In genomic region chr3:126313580-126314304, GRCh38 we compare ENCODE assay signal across 2 cellular contexts.
TF ChIP-seq lines count a peak whose summit lies in the region.

No MANE protein-coding gene starts in this region.

TF ChIP-seq in IMR-90, 13 proteins besides CTCF, POLR2A, EP300 and RAD21:
- TF ChIP-seq NFE2L2 (IDR thresholded peaks at IDR 0.05; ENCODE audit: low read depth, low read length), result no peak
- TF ChIP-seq MAFK (IDR thresholded peaks at IDR 0.05; ENCODE audit: low read depth, low read length), result no peak
- no peak for TF ChIP-seq BHLHE40 (IDR thresholded peaks at IDR 0.05; ENCODE audit: low read depth, low read length)

TF ChIP-seq in K562, 482 proteins besides CTCF, POLR2A, EP300 and RAD21:
- TF ChIP-seq ARID1B (IDR thresholded peaks at IDR 0.05) (no peak), ZBTB34 (CRISPR knock-in tag; IDR thresholded peaks at IDR 0.05) (no peak), NFIC (IDR thresholded peaks at IDR 0.05) (peak; percentile 75), ZNF318 (IDR thresholded peaks at IDR 0.05; ENCODE audit: borderline replicate concordance in 1 of 2, low read depth in 1 of 2) (no peak), WHSC1 (IDR thresholded peaks at IDR 0.05; ENCODE audit: low read length) (no peak), SAFB (IDR thresholded peaks at IDR 0.05; ENCODE audit: borderline replicate concordance, low read depth, low read length) (no peak), NFIX (CRISPR knock-in tag; IDR thresholded peaks at IDR 0.05; ENCODE audit: low read depth) (peak; percentile 46; the same call in 1 of the 2 replicates), MIER1 (IDR thresholded peaks at IDR 0.05; ENCODE audit: low read depth) (no peak), HES1 (IDR thresholded peaks at IDR 0.05; ENCODE audit: low read depth) (no peak), ZBTB40 (IDR thresholded peaks at IDR 0.05) (peak; percentile 88), ZBTB40 (CRISPR knock-in tag; IDR thresholded peaks at IDR 0.05) (peak; percentile 78), POLR2AphosphoS5 (IDR thresholded peaks at IDR 0.05; ENCODE audit: control insufficient read depth, insufficient read depth, low read depth, low read length) (no peak), ETV6 (IDR thresholded peaks at IDR 0.05; ENCODE audit: borderline replicate concordance in 1 of 2, low read depth in 2 of 2, low read length in 1 of 2) (no peak), ETV6 (CRISPR knock-in tag; IDR thresholded peaks at IDR 0.05; ENCODE audit: borderline replicate concordance) (no peak), PHF8 (IDR thresholded peaks at IDR 0.05; ENCODE audit: borderline replicate concordance, low read length) (no peak), PTBP1 (IDR thresholded peaks at IDR 0.05; ENCODE audit: low read depth, low read length) (no peak), ETS2 (tag; IDR thresholded peaks at IDR 0.05; ENCODE audit: borderline replicate concordance, poor library complexity, severe bottlenecking) (no peak)
